33 cellular contexts compared by ENCODE assay signal in the genomic region with DNA sequence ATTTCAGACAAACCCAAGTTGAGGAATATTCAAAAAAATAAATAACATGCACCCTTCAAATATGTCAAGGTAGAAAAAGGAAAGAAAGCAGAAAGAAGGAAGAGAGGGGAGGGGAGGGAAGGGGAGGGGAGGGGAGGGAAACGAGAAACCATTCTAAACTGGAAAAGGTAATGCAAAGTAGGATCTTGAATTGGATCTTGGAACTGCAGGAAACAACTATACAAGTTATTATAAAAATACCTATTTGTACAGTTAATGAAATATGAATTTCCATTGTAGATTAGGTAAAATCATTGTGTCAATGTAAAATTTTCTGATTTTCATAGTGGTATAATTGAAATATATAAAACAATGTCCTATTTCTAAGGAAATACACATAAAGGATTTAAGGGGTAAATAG.
"Had no signal": no experiment of that assay in that cellular context is flagged by ENCODE, and none has a peak within 500 bp of the region (broad histone marks: within the 10 kb centered on the region; RNA-seq: fewer than 3 reads in every experiment).

No MANE protein-coding gene starts in this region.

- FAIRE-seq: astrocyte, bronchial epithelial cell had no signal

- H3K27me3 ChIP-seq: adrenal gland, ascending aorta, body of pancreas, brain microvascular endothelial cell, breast epithelium, cardiac muscle cell had no signal

- H3K4me3 ChIP-seq: adrenal gland, ascending aorta, body of pancreas, breast epithelium, cardiac muscle cell had no signal

- H3K27ac ChIP-seq: adrenal gland, ascending aorta, body of pancreas, brain microvascular endothelial cell, breast epithelium, cardiac muscle cell had no signal

- ATAC-seq: activated naive CD4-positive, alpha-beta T cell treated with anti-CD3 and anti-CD28 coated beads, Interleukin-2, amount 50 U/mL, for 72 hours; activated naive CD8-positive, alpha-beta T cell treated with anti-CD3 and anti-CD28 coated beads, Interleukin-2, amount 50 U/mL, for 24 hours; activated T-cell treated with anti-CD3 and anti-CD28 coated beads, Interleukin-2, amount 50 U/mL, for 4 hours; activated T-cell treated with anti-CD3 and anti-CD28 coated beads, Interleukin-2, amount 50 U/mL, for 72 hours; activated T-helper 17 cell treated with anti-CD3 and anti-CD28 coated beads, Interleukin-2, amount 50 U/mL, for 72 hours; body of pancreas had no signal

- H3K36me3 ChIP-seq: adrenal gland, ascending aorta, brain microvascular endothelial cell, breast epithelium, cardiac muscle cell had no signal

- H3K4me1 ChIP-seq: adrenal gland, ascending aorta, body of pancreas, breast epithelium had no signal

- H3K9me3 ChIP-seq: adrenal gland, ascending aorta, body of pancreas, breast epithelium had no signal

- DNase-seq: activated effector memory CD4-positive, alpha-beta T cell treated with anti-CD3 and anti-CD28 coated beads, Interleukin-2, amount 50 U/mL, for 16 hours; activated effector memory CD4-positive, alpha-beta T cell treated with Interleukin-2 at 50 U/mL for 16 hours; activated gamma-delta T cell; activated gamma-delta T cell treated with Interleukin-2 at 50 U/mL for 16 hours; activated naive CD4-positive, alpha-beta T cell; activated naive CD4-positive, alpha-beta T cell treated with anti-CD3 and anti-CD28 coated beads for 36 hours; activated naive CD4-positive, alpha-beta T cell treated with anti-CD3 and anti-CD28 coated beads, Interleukin-2, amount 10 ng/mL, durations not matched to agents 7 days and 5 days; activated naive CD4-positive, alpha-beta T cell treated with anti-CD3 and anti-CD28 coated beads, Interleukin-2, amount 50 U/mL, for 16 hours; activated naive CD4-positive, alpha-beta T cell treated with Interleukin-2 at 50 U/mL for 16 hours; activated naive CD8-positive, alpha-beta T cell treated with anti-CD3 and anti-CD28 coated beads for 36 hours; activated naive CD8-positive, alpha-beta T cell treated with anti-CD3 and anti-CD28 coated beads, Interleukin-2, amount 10 ng/mL, durations not matched to agents 7 days and 5 days; activated naive CD8-positive, alpha-beta T cell treated with anti-CD3 and anti-CD28 coated beads, Interleukin-2, amount 50 U/mL, for 24 hours; activated T-cell treated with anti-CD3 and anti-CD28 coated beads, Interleukin-2, amount 50 U/mL, for 24 hours; activated T-cell treated with anti-CD3 and anti-CD28 coated beads, Interleukin-2, amount 50 U/mL, for 4 hours; activated T-cell treated with anti-CD3 and anti-CD28 coated beads, Interleukin-2, amount 50 U/mL, for 48 hours; activated T-cell treated with anti-CD3 and anti-CD28 coated beads, Interleukin-2, amount 50 U/mL, for 72 hours; adrenal gland; amniotic stem cell; amygdala; anterior cingulate cortex; aorta; body of pancreas; brain microvascular endothelial cell; caudate nucleus; central memory CD4-positive, alpha-beta T cell; cerebellar nuclear complex had no signal
